28 cellular contexts compared by ENCODE assay signal in genomic region chr15:66162286-66162685, GRCh38.
"Had no signal": no experiment of that assay in that cellular context is flagged by ENCODE, and none has a peak within 500 bp of the region (broad histone marks: within the 10 kb centered on the region; RNA-seq: fewer than 3 reads in every experiment).

No MANE protein-coding gene starts in this region.

- H3K27me3 Mint-ChIP-seq: dendritic cell treated with granulocyte-macrophage colony-stimulating factor and Interleukin-4, amounts not matched to agents 40 ng/mL and 50 ng/mL, for 4 days had no signal

- H3K4me1 ChIP-seq: esophagus squamous epithelium, gastrocnemius medialis, heart right ventricle, left lung, lower lobe of right lung had no signal

- ATAC-seq: effector memory CD8-positive, alpha-beta T cell; esophagus mucosa; gastrocnemius medialis; heart right ventricle; left cardiac atrium; left lung; left ventricle myocardium superior; lower lobe of right lung; mucosa of descending colon; naive thymus-derived CD8-positive, alpha-beta T cell had no signal

- H3K36me3 ChIP-seq: esophagus squamous epithelium, gastrocnemius medialis, heart right ventricle, left lung, lower lobe of right lung had no signal

- H3K4me1 Mint-ChIP-seq: mesothelial cell of epicardium; naive B cell; naive thymus-derived CD8-positive, alpha-beta T cell had no signal

- H3K27ac ChIP-seq: epithelial cell of prostate, esophagus squamous epithelium, gastrocnemius medialis, heart right ventricle, left lung, lower lobe of right lung had no signal

- H3K9me3 Mint-ChIP-seq: dendritic cell treated with granulocyte-macrophage colony-stimulating factor and Interleukin-4, amounts not matched to agents 40 ng/mL and 50 ng/mL, for 4 days; effector memory CD8-positive, alpha-beta T cell; endodermal cell; mesothelial cell of epicardium; naive thymus-derived CD8-positive, alpha-beta T cell had no signal

- H3K27ac Mint-ChIP-seq: dendritic cell treated with granulocyte-macrophage colony-stimulating factor and Interleukin-4, amounts not matched to agents 40 ng/mL and 50 ng/mL, for 4 days; effector memory CD8-positive, alpha-beta T cell; endodermal cell; mesothelial cell of epicardium; naive thymus-derived CD8-positive, alpha-beta T cell had no signal

- H3K27me3 ChIP-seq: gastrocnemius medialis had no signal

- H3K36me3 Mint-ChIP-seq: mesothelial cell of epicardium; naive B cell; naive thymus-derived CD8-positive, alpha-beta T cell had no signal

- FAIRE-seq: endometrium, islet of Langerhans, keratinocyte had no signal

- H3K9me3 ChIP-seq: esophagus squamous epithelium, gastrocnemius medialis, heart right ventricle, left lung, lower lobe of right lung, mucosa of descending colon had no signal

- H3K4me3 ChIP-seq: esophagus squamous epithelium, gastrocnemius medialis, heart right ventricle, left lung, lower lobe of right lung, mucosa of descending colon had no signal

- DNase-seq: cortex of kidney; effector CD8-positive, alpha-beta T cell; effector memory CD8-positive, alpha-beta T cell; endodermal cell; erythroblast; esophagus squamous epithelium; foreskin fibroblast; foreskin melanocyte; gastrocnemius medialis; glutamatergic neuron; head of caudate nucleus; heart right ventricle; hippocampal formation; left cardiac atrium; left lung; left ventricle myocardium superior; lower lobe of right lung; mesenchymal stem cell; mucosa of descending colon; naive B cell; naive thymus-derived CD8-positive, alpha-beta T cell had no signal

- H3K4me3 Mint-ChIP-seq: dendritic cell treated with granulocyte-macrophage colony-stimulating factor and Interleukin-4, amounts not matched to agents 40 ng/mL and 50 ng/mL, for 4 days; effector memory CD8-positive, alpha-beta T cell; endodermal cell; mesothelial cell of epicardium; naive thymus-derived CD8-positive, alpha-beta T cell had no signal
